In genomic region chr2:126100956-126101355, GRCh38 we compare ENCODE assay signal across 3 cellular contexts.
"Had no signal": no experiment of that assay in that cellular context is flagged by ENCODE, and none has a peak within 500 bp of the region (broad histone marks: within the 10 kb centered on the region; RNA-seq: fewer than 3 reads in every experiment).

No MANE protein-coding gene starts in this region.

- DNase-seq: GDM1, GF-D8 had no signal

- H3K4me3 ChIP-seq: GM12878 had no signal
